40 cellular contexts compared by ENCODE assay signal in the genomic region with DNA sequence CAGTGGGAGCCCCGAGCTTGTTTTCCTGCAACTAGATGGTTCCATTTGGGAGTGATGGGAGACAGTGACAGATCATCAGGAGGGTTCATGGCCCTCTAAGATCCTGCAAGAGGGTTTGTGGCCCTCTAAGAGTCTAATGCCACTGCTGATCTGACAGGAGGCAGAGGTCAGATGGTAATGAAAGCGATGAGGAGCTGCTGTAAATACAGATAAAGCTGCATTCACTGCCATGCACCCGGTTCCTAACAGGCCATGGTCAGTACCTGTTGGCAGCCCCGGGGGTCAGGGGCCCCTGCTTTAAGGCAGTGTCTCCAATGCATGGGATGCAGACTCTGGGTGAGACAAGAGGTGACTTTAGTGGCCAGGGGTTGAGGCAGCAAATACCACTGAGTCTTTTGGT. TPM values are rescaled to one million over a fixed set of nuclear protein-coding genes. Genes with fewer than 3 reads are reported as not detected.
"Had no signal": no experiment of that assay in that cellular context is flagged by ENCODE, and none has a peak within 500 bp of the region (broad histone marks: within the 10 kb centered on the region; RNA-seq: fewer than 3 reads in every experiment).

No MANE protein-coding gene starts in this region.

- H3K27ac ChIP-seq: adrenal gland, ascending aorta, brain microvascular endothelial cell, breast epithelium, cardiac muscle cell had no signal

- H3K9me3 Mint-ChIP-seq: activated naive CD4-positive, alpha-beta T cell treated with anti-CD3 and anti-CD28 coated beads for 36 hours; activated naive CD4-positive, alpha-beta T cell treated with anti-CD3 and anti-CD28 coated beads, Interleukin-2, amount 10 ng/mL, durations not matched to agents 7 days and 5 days; activated naive CD4-positive, alpha-beta T cell treated with anti-CD3 and anti-CD28 coated beads, Interleukin-2, amount 50 U/mL, for 24 hours; activated naive CD4-positive, alpha-beta T cell treated with anti-CD3 and anti-CD28 coated beads, Interleukin-2, amount 50 U/mL, for 72 hours; activated naive CD8-positive, alpha-beta T cell treated with anti-CD3 and anti-CD28 coated beads for 36 hours; activated naive CD8-positive, alpha-beta T cell treated with anti-CD3 and anti-CD28 coated beads, Interleukin-2, amount 10 ng/mL, durations not matched to agents 7 days and 5 days; activated naive CD8-positive, alpha-beta T cell treated with anti-CD3 and anti-CD28 coated beads, Interleukin-2, amount 50 U/mL, for 24 hours; activated T-cell treated with anti-CD3 and anti-CD28 coated beads, Interleukin-2, amount 50 U/mL, for 24 hours; activated T-cell treated with anti-CD3 and anti-CD28 coated beads, Interleukin-2, amount 50 U/mL, for 4 hours; activated T-cell treated with anti-CD3 and anti-CD28 coated beads, Interleukin-2, amount 50 U/mL, for 72 hours; activated T-helper 1 cell treated with anti-CD3 and anti-CD28 coated beads, Interleukin-12 subunit alpha, Interleukin-12 subunit beta, Interleukin-2, Interleukin-4 antibody, amounts not matched to agents 30 ng/mL and 10 ng/mL and 1 ng/mL, durations not matched to agents 14 hours and 24 hours and 36 hours; activated T-helper 17 cell treated with anti-CD3 and anti-CD28 coated beads, Interleukin-2, amount 50 U/mL, for 72 hours; activated T-helper 2 cell treated with anti-CD3 and anti-CD28 coated beads, Interferon-gamma antibody, Interleukin-2, Interleukin-4, amounts not matched to agents 10 μg/mL and 5 μg/mL and 100 μg/mL, durations not matched to agents 14 hours and 24 hours and 36 hours; brain; central memory CD8-positive, alpha-beta T cell had no signal

- H3K4me3 ChIP-seq: adrenal gland, ascending aorta, breast epithelium, cardiac muscle cell had no signal

- H3K36me3 ChIP-seq: adrenal gland, ascending aorta, brain microvascular endothelial cell, breast epithelium, cardiac muscle cell had no signal

- H3K27me3 Mint-ChIP-seq: activated naive CD4-positive, alpha-beta T cell treated with anti-CD3 and anti-CD28 coated beads, Interleukin-2, amount 50 U/mL, for 24 hours; activated naive CD8-positive, alpha-beta T cell; activated T-helper 17 cell treated with anti-CD3 and anti-CD28 coated beads, Interleukin-2, amount 50 U/mL, for 72 hours; central memory CD8-positive, alpha-beta T cell had no signal

- H3K27me3 ChIP-seq: adrenal gland, ascending aorta, brain microvascular endothelial cell, breast epithelium, cardiac muscle cell had no signal

- H3K36me3 Mint-ChIP-seq: activated naive CD4-positive, alpha-beta T cell treated with anti-CD3 and anti-CD28 coated beads, Interleukin-2, amount 10 ng/mL, durations not matched to agents 7 days and 5 days; activated naive CD4-positive, alpha-beta T cell treated with anti-CD3 and anti-CD28 coated beads, Interleukin-2, amount 50 U/mL, for 24 hours; activated naive CD4-positive, alpha-beta T cell treated with anti-CD3 and anti-CD28 coated beads, Interleukin-2, amount 50 U/mL, for 72 hours; activated naive CD8-positive, alpha-beta T cell; activated naive CD8-positive, alpha-beta T cell treated with anti-CD3 and anti-CD28 coated beads for 36 hours; activated naive CD8-positive, alpha-beta T cell treated with anti-CD3 and anti-CD28 coated beads, Interleukin-2, amount 10 ng/mL, durations not matched to agents 7 days and 5 days; brain had no signal

- H3K4me3 Mint-ChIP-seq: activated naive CD4-positive, alpha-beta T cell treated with anti-CD3 and anti-CD28 coated beads for 36 hours; activated naive CD4-positive, alpha-beta T cell treated with anti-CD3 and anti-CD28 coated beads, Interleukin-2, amount 10 ng/mL, durations not matched to agents 7 days and 5 days; activated naive CD4-positive, alpha-beta T cell treated with anti-CD3 and anti-CD28 coated beads, Interleukin-2, amount 50 U/mL, for 24 hours; activated naive CD8-positive, alpha-beta T cell; activated naive CD8-positive, alpha-beta T cell treated with anti-CD3 and anti-CD28 coated beads for 36 hours; activated naive CD8-positive, alpha-beta T cell treated with anti-CD3 and anti-CD28 coated beads, Interleukin-2, amount 10 ng/mL, durations not matched to agents 7 days and 5 days; activated naive CD8-positive, alpha-beta T cell treated with anti-CD3 and anti-CD28 coated beads, Interleukin-2, amount 50 U/mL, for 24 hours; activated T-cell treated with anti-CD3 and anti-CD28 coated beads, Interleukin-2, amount 50 U/mL, for 24 hours; activated T-cell treated with anti-CD3 and anti-CD28 coated beads, Interleukin-2, amount 50 U/mL, for 4 hours; activated T-cell treated with anti-CD3 and anti-CD28 coated beads, Interleukin-2, amount 50 U/mL, for 72 hours; activated T-helper 1 cell treated with anti-CD3 and anti-CD28 coated beads, Interleukin-12 subunit alpha, Interleukin-12 subunit beta, Interleukin-2, Interleukin-4 antibody, amounts not matched to agents 30 ng/mL and 10 ng/mL and 1 ng/mL, durations not matched to agents 14 hours and 24 hours and 36 hours; activated T-helper 17 cell treated with anti-CD3 and anti-CD28 coated beads, Interleukin-2, amount 50 U/mL, for 72 hours; brain; central memory CD8-positive, alpha-beta T cell had no signal

- DNase-seq: activated effector memory CD4-positive, alpha-beta T cell treated with anti-CD3 and anti-CD28 coated beads, Interleukin-2, amount 50 U/mL, for 16 hours; activated effector memory CD4-positive, alpha-beta T cell treated with Interleukin-2 at 50 U/mL for 16 hours; activated gamma-delta T cell; activated gamma-delta T cell treated with Interleukin-2 at 50 U/mL for 16 hours; activated naive CD4-positive, alpha-beta T cell; activated naive CD4-positive, alpha-beta T cell treated with anti-CD3 and anti-CD28 coated beads for 36 hours; activated naive CD4-positive, alpha-beta T cell treated with anti-CD3 and anti-CD28 coated beads, Interleukin-2, amount 10 ng/mL, durations not matched to agents 7 days and 5 days; activated naive CD4-positive, alpha-beta T cell treated with anti-CD3 and anti-CD28 coated beads, Interleukin-2, amount 50 U/mL, for 16 hours; activated naive CD4-positive, alpha-beta T cell treated with Interleukin-2 at 50 U/mL for 16 hours; activated naive CD8-positive, alpha-beta T cell treated with anti-CD3 and anti-CD28 coated beads for 36 hours; activated naive CD8-positive, alpha-beta T cell treated with anti-CD3 and anti-CD28 coated beads, Interleukin-2, amount 10 ng/mL, durations not matched to agents 7 days and 5 days; activated naive CD8-positive, alpha-beta T cell treated with anti-CD3 and anti-CD28 coated beads, Interleukin-2, amount 50 U/mL, for 24 hours; activated T-cell treated with anti-CD3 and anti-CD28 coated beads, Interleukin-2, amount 50 U/mL, for 1 hour; activated T-cell treated with anti-CD3 and anti-CD28 coated beads, Interleukin-2, amount 50 U/mL, for 24 hours; activated T-cell treated with anti-CD3 and anti-CD28 coated beads, Interleukin-2, amount 50 U/mL, for 4 hours; activated T-cell treated with anti-CD3 and anti-CD28 coated beads, Interleukin-2, amount 50 U/mL, for 48 hours; activated T-cell treated with anti-CD3 and anti-CD28 coated beads, Interleukin-2, amount 50 U/mL, for 72 hours; adrenal gland; amniotic stem cell; anterior cingulate cortex; aorta; brain microvascular endothelial cell; caudate nucleus; central memory CD4-positive, alpha-beta T cell; cerebellar nuclear complex had no signal

- H3K4me1 ChIP-seq: adrenal gland, ascending aorta, breast epithelium had no signal

- H3K9me3 ChIP-seq: adrenal gland, ascending aorta, breast epithelium had no signal

- H3K27ac Mint-ChIP-seq: activated naive CD4-positive, alpha-beta T cell treated with anti-CD3 and anti-CD28 coated beads for 36 hours; activated naive CD4-positive, alpha-beta T cell treated with anti-CD3 and anti-CD28 coated beads, Interleukin-2, amount 10 ng/mL, durations not matched to agents 7 days and 5 days; activated naive CD4-positive, alpha-beta T cell treated with anti-CD3 and anti-CD28 coated beads, Interleukin-2, amount 50 U/mL, for 24 hours; activated naive CD4-positive, alpha-beta T cell treated with anti-CD3 and anti-CD28 coated beads, Interleukin-2, amount 50 U/mL, for 72 hours; activated naive CD8-positive, alpha-beta T cell; activated naive CD8-positive, alpha-beta T cell treated with anti-CD3 and anti-CD28 coated beads for 36 hours; activated naive CD8-positive, alpha-beta T cell treated with anti-CD3 and anti-CD28 coated beads, Interleukin-2, amount 10 ng/mL, durations not matched to agents 7 days and 5 days; activated naive CD8-positive, alpha-beta T cell treated with anti-CD3 and anti-CD28 coated beads, Interleukin-2, amount 50 U/mL, for 24 hours; activated T-cell treated with anti-CD3 and anti-CD28 coated beads, Interleukin-2, amount 50 U/mL, for 24 hours; activated T-cell treated with anti-CD3 and anti-CD28 coated beads, Interleukin-2, amount 50 U/mL, for 72 hours; activated T-helper 1 cell treated with anti-CD3 and anti-CD28 coated beads, Interleukin-12 subunit alpha, Interleukin-12 subunit beta, Interleukin-2, Interleukin-4 antibody, amounts not matched to agents 30 ng/mL and 10 ng/mL and 1 ng/mL, durations not matched to agents 14 hours and 24 hours and 36 hours; activated T-helper 17 cell treated with anti-CD3 and anti-CD28 coated beads, Interleukin-2, amount 50 U/mL, for 72 hours; activated T-helper 2 cell treated with anti-CD3 and anti-CD28 coated beads, Interferon-gamma antibody, Interleukin-2, Interleukin-4, amounts not matched to agents 10 μg/mL and 5 μg/mL and 100 μg/mL, durations not matched to agents 14 hours and 24 hours and 36 hours; brain had no signal

- H3K4me1 Mint-ChIP-seq: brain had no signal

- ATAC-seq: activated naive CD4-positive, alpha-beta T cell treated with anti-CD3 and anti-CD28 coated beads, Interleukin-2, amount 50 U/mL, for 72 hours; activated naive CD8-positive, alpha-beta T cell treated with anti-CD3 and anti-CD28 coated beads, Interleukin-2, amount 50 U/mL, for 24 hours; activated T-cell treated with anti-CD3 and anti-CD28 coated beads, Interleukin-2, amount 50 U/mL, for 4 hours; activated T-cell treated with anti-CD3 and anti-CD28 coated beads, Interleukin-2, amount 50 U/mL, for 72 hours; activated T-helper 17 cell treated with anti-CD3 and anti-CD28 coated beads, Interleukin-2, amount 50 U/mL, for 72 hours had no signal

RNA-seq across cellular contexts. Expression of a gene that starts 30.8 kb away (rescaled TPM):
- total RNA-seq: activated naive CD4-positive, alpha-beta T cell treated with anti-CD3 and anti-CD28 coated beads for 36 hours; activated naive CD4-positive, alpha-beta T cell treated with anti-CD3 and anti-CD28 coated beads, Interleukin-2, amount 50 U/mL, for 72 hours; activated naive CD8-positive, alpha-beta T cell treated with anti-CD3 and anti-CD28 coated beads, Interleukin-2, amount 10 ng/mL, durations not matched to agents 7 days and 5 days; activated T-cell treated with anti-CD3 and anti-CD28 coated beads, Interleukin-2, amount 50 U/mL, for 4 hours; activated T-cell treated with anti-CD3 and anti-CD28 coated beads, Interleukin-2, amount 50 U/mL, for 72 hours; activated T-helper 1 cell treated with anti-CD3 and anti-CD28 coated beads, Interleukin-12 subunit alpha, Interleukin-12 subunit beta, Interleukin-2, Interleukin-4 antibody, amounts not matched to agents 30 ng/mL and 10 ng/mL and 1 ng/mL, durations not matched to agents 14 hours and 24 hours and 36 hours; activated T-helper 17 cell treated with anti-CD3 and anti-CD28 coated beads, Interleukin-2, amount 50 U/mL, for 72 hours; activated T-helper 2 cell treated with anti-CD3 and anti-CD28 coated beads, Interferon-gamma antibody, Interleukin-2, Interleukin-4, amounts not matched to agents 10 μg/mL and 5 μg/mL and 100 μg/mL, durations not matched to agents 14 hours and 24 hours and 36 hours; adrenal gland; aorta; ascending aorta; breast epithelium; bronchial epithelial cell; cardiac muscle cell; cardiac septum; cerebellum; chondrocyte had no signal
- polyA plus RNA-seq: aorta, cardiac muscle cell had no signal
